In genomic region chr6:129726650-129727049, GRCh38 we compare ENCODE assay signal across 19 cellular contexts. TPM values are rescaled to one million over a fixed set of nuclear protein-coding genes. Genes with fewer than 3 reads are reported as not detected.
DNase-seq lines count a peak whose midpoint lies in the region; ATAC-seq and TF ChIP-seq lines count a peak whose summit lies in the region.
"Had no signal": no experiment of that assay in that cellular context is flagged by ENCODE, and none has a peak within 500 bp of the region (broad histone marks: within the 10 kb centered on the region; RNA-seq: fewer than 3 reads in every experiment).

No MANE protein-coding gene starts in this region.

- no peak for TF ChIP-seq POLR2A in heart left ventricle (IDR thresholded peaks at IDR 0.05)

- peaks cover 0 to 17% (median 0%) of the 10 kb centered on the region in 12 donors for H3K4me1 ChIP-seq in heart left ventricle
- H3K4me1 ChIP-seq in right atrium auricular region: peaks cover 0 to 6% of the 10 kb centered on the region in 2 donors

- no peaks in the 10 kb centered on the region for H3K27me3 Mint-ChIP-seq in activated CD4-positive, alpha-beta T cell treated with anti-CD3 and anti-CD28 coated beads, Interleukin-2, amount 10 ng/mL, durations not matched to agents 24 days and 14 days
- H3K27me3 Mint-ChIP-seq: B cell; CD4-positive, alpha-beta T cell had no signal

- H3K4me3 Mint-ChIP-seq in activated CD4-positive, alpha-beta T cell treated with anti-CD3 and anti-CD28 coated beads, Interleukin-2, amount 10 ng/mL, durations not matched to agents 24 days and 14 days: no peak overlapping the region
- H3K4me3 Mint-ChIP-seq: B cell; CD4-positive, alpha-beta T cell; CD8-positive, alpha-beta T cell had no signal

- no peak overlapping the region for H3K4me3 ChIP-seq in heart left ventricle
- no peak overlapping the region for H3K4me3 ChIP-seq in right atrium auricular region
- H3K4me3 ChIP-seq: A549; BLaER1 treated with 17β-estradiol and CSF1 and Interleukin-3, amounts not matched to agents 10 nM and 100 nM had no signal

- DNase-seq in activated CD4-positive, alpha-beta T cell treated with anti-CD3 and anti-CD28 coated beads, Interleukin-2, amount 10 ng/mL, durations not matched to agents 24 days and 14 days: peak; percentile 13
- no peak for DNase-seq in activated CD4-positive, alpha-beta T cell treated with anti-CD3 and anti-CD28 coated beads for 48 hours
- DNase-seq in Right ventricle myocardium inferior (ENCODE audit: missing footprints) (no peak), heart left ventricle (no peak), left ventricle myocardium superior (no peak), right atrium auricular region (ENCODE audit: low spot score) (no peak), NCI-H526 treated with DMSO at 0.1 percent for 48 hours (lab: John Stamatoyannopoulos, UW) (no peak)
- DNase-seq: AML-193; Caco-2; Calu3; CD4-positive, alpha-beta T cell; CD8-positive, alpha-beta T cell; DMS79 treated with DMSO at 0.1 percent for 48 hours; GF-D8 had no signal

- no peaks in the 10 kb centered on the region for H3K36me3 Mint-ChIP-seq in activated CD4-positive, alpha-beta T cell treated with anti-CD3 and anti-CD28 coated beads, Interleukin-2, amount 10 ng/mL, durations not matched to agents 24 days and 14 days (ENCODE audit: low read depth)
- H3K36me3 Mint-ChIP-seq: CD8-positive, alpha-beta T cell had no signal

- no peaks in the 10 kb centered on the region for H3K9me3 Mint-ChIP-seq in activated CD4-positive, alpha-beta T cell treated with anti-CD3 and anti-CD28 coated beads, Interleukin-2, amount 10 ng/mL, durations not matched to agents 24 days and 14 days
- H3K9me3 Mint-ChIP-seq: CD4-positive, alpha-beta T cell; CD8-positive, alpha-beta T cell had no signal

- H3K27ac ChIP-seq in heart left ventricle (no peak overlapping the region), right atrium auricular region (no peak overlapping the region)
- H3K27ac ChIP-seq: 22Rv1; BLaER1 treated with 17β-estradiol and CSF1 and Interleukin-3, amounts not matched to agents 10 nM and 100 nM; C4-2B had no signal

- TF ChIP-seq CTCF in heart left ventricle (IDR thresholded peaks at IDR 0.05) (no peak), right atrium auricular region (IDR thresholded peaks at IDR 0.05) (no peak)

- ATAC-seq in Right ventricle myocardium inferior (peak; percentile 61), heart left ventricle (no peak), left ventricle myocardium superior (peak; percentile 69)
- ATAC-seq: A549; CD8-positive, alpha-beta T cell had no signal

- peaks cover 8% of the 10 kb centered on the region for H3K4me1 Mint-ChIP-seq in activated CD4-positive, alpha-beta T cell treated with anti-CD3 and anti-CD28 coated beads, Interleukin-2, amount 10 ng/mL, durations not matched to agents 24 days and 14 days
- H3K4me1 Mint-ChIP-seq: B cell had no signal

- H3K9me3 ChIP-seq in heart left ventricle: no peaks in the 10 kb centered on the region
- H3K9me3 ChIP-seq in right atrium auricular region: no peaks in the 10 kb centered on the region
- H3K9me3 ChIP-seq: A549; BLaER1 treated with 17β-estradiol and CSF1 and Interleukin-3, amounts not matched to agents 10 nM and 100 nM; Caco-2 had no signal

- H3K27ac Mint-ChIP-seq in activated CD4-positive, alpha-beta T cell treated with anti-CD3 and anti-CD28 coated beads, Interleukin-2, amount 10 ng/mL, durations not matched to agents 24 days and 14 days: no peak overlapping the region
- H3K27ac Mint-ChIP-seq: B cell; CD4-positive, alpha-beta T cell; CD8-positive, alpha-beta T cell had no signal

- H3K27me3 ChIP-seq in heart left ventricle (no peaks in the 10 kb centered on the region), right atrium auricular region (no peaks in the 10 kb centered on the region)
- H3K27me3 ChIP-seq: BLaER1 treated with 17β-estradiol and CSF1 and Interleukin-3, amounts not matched to agents 10 nM and 100 nM had no signal

- intact Hi-C loops in activated CD4-positive, alpha-beta T cell treated with anti-CD3 and anti-CD28 coated beads, Interleukin-2, amount 10 ng/mL, durations not matched to agents 24 days and 14 days (cut with micrococcal nuclease): no loop called here
- intact Hi-C loops in Right ventricle myocardium inferior (cut with DNase I) (no loop called here), heart left ventricle (cut with DNase I) (no loop called here), left ventricle myocardium superior (cut with micrococcal nuclease) (no loop called here)

- no peaks in the 10 kb centered on the region for H3K36me3 ChIP-seq in heart left ventricle
- H3K36me3 ChIP-seq in right atrium auricular region: no peaks in the 10 kb centered on the region
- H3K36me3 ChIP-seq: BLaER1 treated with 17β-estradiol and CSF1 and Interleukin-3, amounts not matched to agents 10 nM and 100 nM had no signal

RNA-seq across cellular contexts. Expression of gene ARHGAP18, which starts 16.7 kb away (rescaled TPM):
- 3.2 and 3.8 TPM in 2 replicates for total RNA-seq in activated CD4-positive, alpha-beta T cell treated with anti-CD3 and anti-CD28 coated beads, Interleukin-2, amount 10 ng/mL, durations not matched to agents 24 days and 14 days
- total RNA-seq in Right ventricle myocardium inferior (8.1 TPM), heart left ventricle (10 to 100 TPM in 2 of 9 donors, 1 to 10 TPM in 7; 2.8 to 26.4 (median 4.1) TPM), left ventricle myocardium superior (5.7 TPM), right atrium auricular region (10 to 100 TPM in 1 of 2 donors, 1 to 10 TPM in 1; 7.1 to 11.2 TPM)
- 1 to 10 TPM; 1.6 to 2.8 TPM for polyA plus RNA-seq in heart left ventricle

Comparison
In these comparisons a context has a peak if more than half of its experiments do, and no peak if none do; other contexts are left out.
1. ATAC-seq: peak in Right ventricle myocardium inferior (single experiment) and left ventricle myocardium superior (single experiment); none in heart left ventricle (0 of 4).